1 cellular context compared by ENCODE assay signal in genomic region chr2:222572761-222573174, GRCh38.
A peak's percentile ranks its signal among the peaks of the same experiment; 100 is the strongest.
TF ChIP-seq lines count a peak whose summit lies in the region.

No MANE protein-coding gene starts in this region.

TF ChIP-seq in HepG2, 621 proteins besides CTCF, POLR2A, EP300 and RAD21 (continued from another document):
- TF ChIP-seq ARID5B (CRISPR knock-in tag; IDR thresholded peaks at IDR 0.05) (peak; percentile 89), ELF3 (CRISPR knock-in tag; IDR thresholded peaks at IDR 0.05) (peak; percentile 53; the same call in 1 of the 2 replicates), ZNF333 (CRISPR knock-in tag; IDR thresholded peaks at IDR 0.05; ENCODE audit: borderline replicate concordance) (no peak; the same call in 1 of the 2 replicates), HNF4A (CRISPR knock-in tag; IDR thresholded peaks at IDR 0.05) (peak; percentile 38; the same call in 1 of the 2 replicates), ZNF335 (CRISPR knock-in tag; IDR thresholded peaks at IDR 0.05) (0 out of 2 replicates have a peak, but pooled peaks have one; percentile 37), PAXIP1 (CRISPR knock-in tag; conservative IDR thresholded peaks at IDR 0.05) (peak; percentile 44)
- TF ChIP-seq, protein P1, sequence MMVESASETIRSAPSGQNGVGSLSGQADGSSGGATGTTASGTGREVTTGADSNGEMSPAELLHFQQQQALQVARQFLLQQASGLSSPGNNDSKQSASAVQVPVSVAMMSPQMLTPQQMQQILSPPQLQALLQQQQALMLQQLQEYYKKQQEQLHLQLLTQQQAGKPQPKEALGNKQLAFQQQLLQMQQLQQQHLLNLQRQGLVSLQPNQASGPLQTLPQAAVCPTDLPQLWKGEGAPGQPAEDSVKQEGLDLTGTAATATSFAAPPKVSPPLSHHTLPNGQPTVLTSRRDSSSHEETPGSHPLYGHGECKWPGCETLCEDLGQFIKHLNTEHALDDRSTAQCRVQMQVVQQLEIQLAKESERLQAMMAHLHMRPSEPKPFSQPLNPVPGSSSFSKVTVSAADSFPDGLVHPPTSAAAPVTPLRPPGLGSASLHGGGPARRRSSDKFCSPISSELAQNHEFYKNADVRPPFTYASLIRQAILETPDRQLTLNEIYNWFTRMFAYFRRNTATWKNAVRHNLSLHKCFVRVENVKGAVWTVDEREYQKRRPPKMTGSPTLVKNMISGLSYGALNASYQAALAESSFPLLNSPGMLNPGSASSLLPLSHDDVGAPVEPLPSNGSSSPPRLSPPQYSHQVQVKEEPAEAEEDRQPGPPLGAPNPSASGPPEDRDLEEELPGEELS (CRISPR knock-in tag; IDR thresholded peaks at IDR 0.05) = peak; percentile 32; the same call in 1 of the 2 replicates
